20 cellular contexts compared by ENCODE assay signal in genomic region chr2:169871994-169872393, GRCh38. TPM values are rescaled to one million over a fixed set of nuclear protein-coding genes. Genes with fewer than 3 reads are reported as not detected.
DNase-seq lines count a peak whose midpoint lies in the region; ATAC-seq, FAIRE-seq and TF ChIP-seq lines count a peak whose summit lies in the region.
"Had no signal": no experiment of that assay in that cellular context is flagged by ENCODE, and none has a peak within 500 bp of the region (broad histone marks: within the 10 kb centered on the region; RNA-seq: fewer than 3 reads in every experiment).

No MANE protein-coding gene starts in this region.

- H3K4me1 Mint-ChIP-seq in activated naive CD4-positive, alpha-beta T cell treated with anti-CD3 and anti-CD28 coated beads, Interleukin-2, amount 10 ng/mL, durations not matched to agents 7 days and 5 days = no peaks in the 10 kb centered on the region

- CTCF ChIA-PET in activated naive CD4-positive, alpha-beta T cell treated with anti-CD3 and anti-CD28 coated beads, Interleukin-2, amount 10 ng/mL, durations not matched to agents 7 days and 5 days (lab: Charles Lee) = no interaction called here

- H3K9me3 Mint-ChIP-seq in activated naive CD4-positive, alpha-beta T cell treated with anti-CD3 and anti-CD28 coated beads, Interleukin-2, amount 10 ng/mL, durations not matched to agents 7 days and 5 days = no peaks in the 10 kb centered on the region
- H3K9me3 Mint-ChIP-seq: CD4-positive, CD25-positive, alpha-beta regulatory T cell; CD8-positive, alpha-beta T cell; GM23338; H9 had no signal

- DNase-seq in Karpas-422 (peak; percentile 22), pancreas (no peak), hepatocyte (ENCODE audit: low spot score) (no peak)
- no peak for DNase-seq in activated naive CD4-positive, alpha-beta T cell treated with anti-CD3 and anti-CD28 coated beads, Interleukin-2, amount 10 ng/mL, durations not matched to agents 7 days and 5 days
- DNase-seq: Caco-2; CD4-positive, CD25-positive, alpha-beta regulatory T cell; CD8-positive, alpha-beta T cell; DMS153; EL; GDM1; H9 had no signal

- WGBS in pancreas, 2 donors = 88 to 89% methylated on average over 1 of the region's 1 CpG
- WGBS in hepatocyte (ENCODE audit: low lambda C conversion rate, missing lambda C conversion rate) = 97% methylated on average over 1 of the region's 1 CpG

- intact Hi-C loops in pancreas (cut with DNase I) = no loop called here

- peak; percentile 64 for FAIRE-seq in colon (lab: Jason Lieb, UNC)
- peak; percentile 66 for FAIRE-seq in pancreas (lab: Jason Lieb, UNC)
- FAIRE-seq: GM12878, GM19239 had no signal

- H3K9ac ChIP-seq in Karpas-422 (ENCODE audit: low read length) = no peak overlapping the region
- H3K9ac ChIP-seq: BLaER1 had no signal

- H3K9me3 ChIP-seq in Karpas-422 (ENCODE audit: low read length) (no peaks in the 10 kb centered on the region), pancreas (no peaks in the 10 kb centered on the region), hepatocyte (ENCODE audit: low read depth) (no peaks in the 10 kb centered on the region)
- H3K9me3 ChIP-seq: BLaER1, Caco-2 had no signal

- H3K79me2 ChIP-seq in Karpas-422 (ENCODE audit: low read length) = peaks cover 62% of the 10 kb centered on the region
- H3K79me2 ChIP-seq in hepatocyte = peaks cover 42% of the 10 kb centered on the region

- ATAC-seq in pancreas (no peak), GM19324 (IDR thresholded peaks at IDR 0.05; ENCODE audit: low FRiP score, unreplicated experiment) (no peak)
- ATAC-seq: CD8-positive, alpha-beta T cell; GM12878; GM23338; HCT116 had no signal

- TF ChIP-seq CTCF in pancreas (IDR thresholded peaks at IDR 0.05) (no peak), hepatocyte (IDR thresholded peaks at IDR 0.05; ENCODE audit: poor library complexity) (no peak)

- H3K4me3 ChIP-seq in Karpas-422 (ENCODE audit: low read length) (no peak overlapping the region), pancreas (no peak overlapping the region), hepatocyte (no peak overlapping the region)
- H3K4me3 ChIP-seq: BLaER1, GM12878, GM23338 had no signal

- H3K4me3 Mint-ChIP-seq in activated naive CD4-positive, alpha-beta T cell treated with anti-CD3 and anti-CD28 coated beads, Interleukin-2, amount 10 ng/mL, durations not matched to agents 7 days and 5 days = no peak overlapping the region
- H3K4me3 Mint-ChIP-seq: B cell; CD4-positive, CD25-positive, alpha-beta regulatory T cell; CD8-positive, alpha-beta T cell; GM23338; H9 had no signal

- H3K27ac ChIP-seq in Karpas-422 (ENCODE audit: low read length) = no peak overlapping the region
- no peak overlapping the region for H3K27ac ChIP-seq in pancreas
- no peak overlapping the region for H3K27ac ChIP-seq in hepatocyte
- H3K27ac ChIP-seq: BLaER1, C4-2B had no signal

- peaks cover 3% of the 10 kb centered on the region for H3K36me3 Mint-ChIP-seq in activated naive CD4-positive, alpha-beta T cell treated with anti-CD3 and anti-CD28 coated beads, Interleukin-2, amount 10 ng/mL, durations not matched to agents 7 days and 5 days

- no peaks in the 10 kb centered on the region for H3K9me2 ChIP-seq in Karpas-422 (replicated peaks; ENCODE audit: insufficient read depth, low read length)
- no peaks in the 10 kb centered on the region for H3K9me2 ChIP-seq in hepatocyte (replicated peaks; ENCODE audit: insufficient read depth)

- peaks cover 10% of the 10 kb centered on the region; the same call in 1 of the 2 replicates for H3K4me1 ChIP-seq in Karpas-422 (ENCODE audit: low read length)
- peaks cover 0 to 5% (median 0%) of the 10 kb centered on the region in 3 donors for H3K4me1 ChIP-seq in pancreas
- no peaks in the 10 kb centered on the region for H3K4me1 ChIP-seq in hepatocyte (ENCODE audit: insufficient read depth)
- H3K4me1 ChIP-seq: BLaER1, Caco-2 had no signal

- no peak overlapping the region for H2AFZ ChIP-seq in Karpas-422 (ENCODE audit: low read length)
- no peak overlapping the region for H2AFZ ChIP-seq in hepatocyte
- H2AFZ ChIP-seq: GM23338 had no signal

- H3K27me3 ChIP-seq in Karpas-422 (ENCODE audit: low read length) (no peaks in the 10 kb centered on the region), pancreas (no peaks in the 10 kb centered on the region), hepatocyte (no peaks in the 10 kb centered on the region)
- H3K27me3 ChIP-seq: BLaER1 had no signal

- no peaks in the 10 kb centered on the region for H3K27me3 Mint-ChIP-seq in activated naive CD4-positive, alpha-beta T cell treated with anti-CD3 and anti-CD28 coated beads, Interleukin-2, amount 10 ng/mL, durations not matched to agents 7 days and 5 days
- H3K27me3 Mint-ChIP-seq: B cell; CD4-positive, CD25-positive, alpha-beta regulatory T cell had no signal

- H3K36me3 ChIP-seq in Karpas-422 (ENCODE audit: insufficient read depth, low read length) = no peaks in the 10 kb centered on the region
- peaks cover 0 to 4% (median 0%) of the 10 kb centered on the region in 3 donors for H3K36me3 ChIP-seq in pancreas
- H3K36me3 ChIP-seq in hepatocyte (replicated peaks; ENCODE audit: insufficient read depth, low read depth) = no peaks in the 10 kb centered on the region

- H4K20me1 ChIP-seq in Karpas-422 (ENCODE audit: insufficient read depth, low read depth, low read length) (no peaks in the 10 kb centered on the region), hepatocyte (ENCODE audit: insufficient read depth, poor library complexity, severe bottlenecking) (no peaks in the 10 kb centered on the region)

- no peak overlapping the region for H3K27ac Mint-ChIP-seq in activated naive CD4-positive, alpha-beta T cell treated with anti-CD3 and anti-CD28 coated beads, Interleukin-2, amount 10 ng/mL, durations not matched to agents 7 days and 5 days
- H3K27ac Mint-ChIP-seq: B cell; CD4-positive, CD25-positive, alpha-beta regulatory T cell; CD8-positive, alpha-beta T cell; GM23338; H9 had no signal

- H3K4me2 ChIP-seq in Karpas-422 (ENCODE audit: low read depth, low read length, poor library complexity, severe bottlenecking) = no peak overlapping the region
- no peak overlapping the region for H3K4me2 ChIP-seq in hepatocyte
- H3K4me2 ChIP-seq: BLaER1, GM23338 had no signal

RNA-seq across cellular contexts. Expression of gene UBR3, which starts 44.7 kb away (rescaled TPM):
- total RNA-seq in Karpas-422 (2014; rRNA removed; shearing (Covaris generic); ENCODE audit: low replicate concordance) = 26.7 and 50.8 TPM in 2 replicates
- total RNA-seq in pancreas (10 to 100 TPM; 19.0 to 26.8 (median 21.3) TPM), hepatocyte (40.4 and 49.2 TPM in 2 replicates)
- polyA plus RNA-seq in pancreas (10 to 100 TPM in 1 of 2 donors, 1 to 10 TPM in 1; 7.3 to 16.6 TPM), hepatocyte (10.1 and 10.2 TPM in 2 replicates)

RNA-seq across cellular contexts. Expression of gene METTL5, which starts 47.3 kb away (rescaled TPM):
- total RNA-seq in Karpas-422 (2014; rRNA removed; shearing (Covaris generic); ENCODE audit: low replicate concordance) = 100 and 105 TPM in 2 replicates
- total RNA-seq in pancreas (10 to 100 TPM; 29.7 to 35.6 (median 32.9) TPM), hepatocyte (45.9 and 61.0 TPM in 2 replicates)
- polyA plus RNA-seq in pancreas (10 to 100 TPM; 36.3 to 41.3 TPM), hepatocyte (55.4 and 60.7 TPM in 2 replicates)
